12 cellular contexts compared by ENCODE assay signal in genomic region chr18:76499596-76500340, GRCh38. TPM values are rescaled to one million over a fixed set of nuclear protein-coding genes. Genes with fewer than 3 reads are reported as not detected.
A peak's percentile ranks its signal among the peaks of the same experiment; 100 is the strongest.
DNase-seq lines count a peak whose midpoint lies in the region; ATAC-seq and TF ChIP-seq lines count a peak whose summit lies in the region.
"Had no signal": no experiment of that assay in that cellular context is flagged by ENCODE, and none has a peak within 500 bp of the region (broad histone marks: within the 10 kb centered on the region; RNA-seq: fewer than 3 reads in every experiment).

No MANE protein-coding gene starts in this region.

- H3K36me3 ChIP-seq in tibial nerve (no peaks in the 10 kb centered on the region), vagina (no peaks in the 10 kb centered on the region)
- H3K36me3 ChIP-seq: cardiac muscle cell, right lobe of liver, suprapubic skin had no signal

- peaks cover 0 to 37% (median 5%) of the 10 kb centered on the region in 4 donors for H3K4me1 ChIP-seq in tibial nerve
- H3K4me1 ChIP-seq in vagina: peaks cover 5% of the 10 kb centered on the region
- H3K4me1 ChIP-seq: right lobe of liver had no signal

- DNase-seq in NCI-H526 treated with DMSO at 0.1 percent for 48 hours (lab: John Stamatoyannopoulos, UW) (peak; percentile 42), tibial nerve (ENCODE audit: low spot score in 2 of 2) (no peak), HPDE6-E6E7 (ENCODE audit: extremely low spot score) (no peak), vagina (ENCODE audit: extremely low spot score in 2 of 2) (no peak), activated T-cell treated with anti-CD3 and anti-CD28 coated beads for 4 hours (no peak)
- DNase-seq: activated CD4-positive, alpha-beta T cell treated with anti-CD3 and anti-CD28 coated beads for 1 hour; NCI-H1930; right lobe of liver had no signal

- H3K9me3 ChIP-seq in tibial nerve (no peaks in the 10 kb centered on the region), vagina (no peaks in the 10 kb centered on the region)
- H3K9me3 ChIP-seq: right lobe of liver, suprapubic skin had no signal

- intact Hi-C loops in vagina (cut with DNase I): loop anchor here (10.0 kb wide), 1 partner anchor 85 kb away; no protein-coding TSS in a partner anchor

- H3K27me3 ChIP-seq in tibial nerve: no peaks in the 10 kb centered on the region
- H3K27me3 ChIP-seq in vagina: no peaks in the 10 kb centered on the region
- H3K27me3 ChIP-seq: cardiac muscle cell, right lobe of liver, suprapubic skin had no signal

- TF ChIP-seq POLR2A in tibial nerve (IDR thresholded peaks at IDR 0.05) (no peak), vagina (IDR thresholded peaks at IDR 0.05) (no peak)

- TF ChIP-seq EP300 in tibial nerve (IDR thresholded peaks at IDR 0.05): no peak

- H3K27ac ChIP-seq in tibial nerve: peak overlapping the region in 3 of 4 donors; percentile 32 to 99 (median 97)
- no peak overlapping the region for H3K27ac ChIP-seq in vagina
- H3K27ac ChIP-seq: cardiac muscle cell, right lobe of liver, suprapubic skin had no signal

- 54 to 55% methylated on average over 11 of the region's 11 CpGs for WGBS in tibial nerve, 2 donors

- H3K4me3 ChIP-seq in tibial nerve (no peak overlapping the region), vagina (no peak overlapping the region)
- H3K4me3 ChIP-seq: cardiac muscle cell, right lobe of liver, suprapubic skin had no signal

- peak; percentile 73 for ATAC-seq in GM19324 (IDR thresholded peaks at IDR 0.05; ENCODE audit: low FRiP score, unreplicated experiment)
- ATAC-seq in HG02938 (IDR thresholded peaks at IDR 0.05; ENCODE audit: unreplicated experiment): peak; percentile 94
- ATAC-seq: right lobe of liver had no signal

- no peak for TF ChIP-seq CTCF in tibial nerve (IDR thresholded peaks at IDR 0.05)
- TF ChIP-seq CTCF in vagina (IDR thresholded peaks at IDR 0.05): no peak

RNA-seq across cellular contexts. Expression of gene ZNF516, which starts 4.7 kb away (rescaled TPM):
- total RNA-seq in tibial nerve (10 to 100 TPM; 31.4 to 63.0 (median 45.5) TPM), vagina (46.4 TPM)
